Comparison of ENCODE assay signal across 1 cellular context in genomic region chr1:153985984-153986761, GRCh38.
TF ChIP-seq lines count a peak whose summit lies in the region.

Gene RAB13 (minus strand): TSS chr1:153986339. CDS start chr1:153986236, 103 bp downstream.

TF ChIP-seq in K562, 482 proteins besides CTCF, POLR2A, EP300 and RAD21 (continued from another document and continues in another):
- TF ChIP-seq CHD7 (IDR thresholded peaks at IDR 0.05; ENCODE audit: low read depth, low read length) (no peak), ARNT (IDR thresholded peaks at IDR 0.05) (no peak), EHMT2 (IDR thresholded peaks at IDR 0.05) (no peak), ZNF280B (CRISPR knock-in tag; IDR thresholded peaks at IDR 0.05) (no peak), ZC3H11A (IDR thresholded peaks at IDR 0.05; ENCODE audit: low read depth, low read length) (no peak), GATAD2B (IDR thresholded peaks at IDR 0.05; ENCODE audit: borderline replicate concordance) (no peak), ATF6 (CRISPR knock-in tag; IDR thresholded peaks at IDR 0.05) (no peak), ZFP30 (CRISPR knock-in tag; IDR thresholded peaks at IDR 0.05; ENCODE audit: borderline replicate concordance) (no peak), SMAD1 (IDR thresholded peaks at IDR 0.05; ENCODE audit: low read depth, low read length, partially characterized antibody) (no peak), ZBTB7A (IDR thresholded peaks at IDR 0.05; ENCODE audit: borderline replicate concordance, control insufficient read depth, low read depth, low read length) (peak; percentile 43; the same call in 1 of the 2 replicates), ZNF785 (CRISPR knock-in tag; IDR thresholded peaks at IDR 0.05) (no peak), FOXA3 (CRISPR knock-in tag; conservative IDR thresholded peaks at IDR 0.05 in 1 of 2, IDR thresholded peaks at IDR 0.05 in 1 of 2) (no peak), NFATC3 (IDR thresholded peaks at IDR 0.05) (peak; percentile 46; the same call in 1 of the 2 replicates), BRF1 (IDR thresholded peaks at IDR 0.05; ENCODE audit: borderline replicate concordance, extremely low read depth, insufficient read length) (no peak), MBD1 (CRISPR knock-in tag; IDR thresholded peaks at IDR 0.05) (no peak), MAZ (CRISPR knock-in tag; conservative IDR thresholded peaks at IDR 0.05 in 1 of 2, IDR thresholded peaks at IDR 0.05 in 1 of 2) (no peak), MYNN (IDR thresholded peaks at IDR 0.05) (no peak), MYNN (CRISPR knock-in tag; IDR thresholded peaks at IDR 0.05) (no peak), LARP7 (IDR thresholded peaks at IDR 0.05) (no peak), NBN (IDR thresholded peaks at IDR 0.05; ENCODE audit: low read depth) (no peak), ZNF277 (CRISPR knock-in tag; IDR thresholded peaks at IDR 0.05; ENCODE audit: borderline replicate concordance) (no peak), THAP12 (CRISPR knock-in tag; IDR thresholded peaks at IDR 0.05) (no peak), SMARCB1 (IDR thresholded peaks at IDR 0.05; ENCODE audit: insufficient read length, low read depth) (no peak), CREBBP (IDR thresholded peaks at IDR 0.05; ENCODE audit: low read depth, low read length) (no peak), SOX6 (IDR thresholded peaks at IDR 0.05) (no peak), ZBTB2 (IDR thresholded peaks at IDR 0.05) (no peak)
